Comparison of ENCODE assay signal across 8 cellular contexts in the genomic region with DNA sequence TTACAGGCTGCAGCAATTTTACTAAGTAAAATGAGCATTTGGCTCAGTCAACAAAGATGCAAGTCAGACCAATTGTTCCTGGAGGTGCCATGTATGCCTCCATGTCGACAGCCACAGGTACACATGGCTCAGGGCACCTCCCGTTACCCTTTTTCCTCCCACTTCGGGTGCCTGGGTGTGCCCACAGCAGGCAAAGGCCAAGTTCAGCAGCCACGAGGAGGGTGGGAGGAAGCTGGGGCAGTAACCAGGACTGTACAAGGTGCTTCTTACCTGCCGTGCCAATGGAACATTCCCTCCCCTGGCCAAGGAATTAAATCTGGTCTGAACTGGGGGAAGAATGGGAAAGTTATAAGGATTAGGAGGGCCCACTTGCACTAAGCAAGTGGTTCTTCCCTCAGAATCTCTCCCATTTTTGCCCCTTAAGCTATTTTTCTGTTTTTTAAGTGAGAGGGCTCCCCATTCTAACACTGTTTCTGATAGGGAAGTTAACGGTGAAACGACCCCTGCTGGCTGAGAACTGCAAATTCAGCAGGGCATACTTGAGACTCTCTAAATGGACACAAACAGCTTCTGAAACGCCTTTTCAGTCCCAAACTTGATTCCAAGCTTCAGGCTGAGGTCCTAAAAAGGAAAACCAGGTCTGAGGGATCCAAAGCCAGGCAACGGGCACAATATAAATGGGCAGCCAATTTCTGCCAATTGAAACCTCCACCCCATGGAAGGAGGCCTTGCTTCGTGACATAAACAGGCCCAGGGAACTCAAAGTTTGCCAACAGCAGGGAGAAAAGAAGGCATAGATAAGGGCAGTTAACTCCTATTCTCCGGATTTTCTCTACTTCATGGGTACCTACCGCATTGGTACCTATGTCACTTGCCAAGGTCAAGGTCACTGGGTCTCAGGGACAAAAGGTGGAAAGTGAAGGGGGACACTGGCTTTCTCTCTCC. TPM values are rescaled to one million over a fixed set of nuclear protein-coding genes. Genes with fewer than 3 reads are reported as not detected.
A peak's percentile ranks its signal among the peaks of the same experiment; 100 is the strongest.
DNase-seq lines count a peak whose midpoint lies in the region; ATAC-seq, FAIRE-seq and TF ChIP-seq lines count a peak whose summit lies in the region.

No MANE protein-coding gene starts in this region.

- H3K27me3 Mint-ChIP-seq in CD4-positive, alpha-beta memory T cell: no peaks in the 10 kb centered on the region
- peaks cover 7% of the 10 kb centered on the region; the same call in 1 of the 2 replicates for H3K27me3 Mint-ChIP-seq in HFFc6 (ENCODE audit: insufficient read depth)

- H3K4me1 ChIP-seq in CD4-positive, alpha-beta memory T cell (ENCODE audit: insufficient read depth, low read length): peaks cover 44% of the 10 kb centered on the region

- intact Hi-C loops in CD4-positive, alpha-beta memory T cell (cut with micrococcal nuclease): loop anchor here (1.0 kb wide), 6 partner anchors 21 to 377 kb away; no protein-coding TSS in a partner anchor

- H3K27ac ChIP-seq in CD4-positive, alpha-beta memory T cell (ENCODE audit: low read depth, low read length): peak overlapping the region; percentile 66

- peak overlapping the region; percentile 60 to 82 (median 77) for H3K4me3 Mint-ChIP-seq in CD4-positive, alpha-beta memory T cell
- no peak overlapping the region for H3K4me3 Mint-ChIP-seq in HFFc6

- peak; percentile 92 for TF ChIP-seq CTCF in HFFc6 (IDR thresholded peaks at IDR 0.05)

- H3K9me3 Mint-ChIP-seq in CD4-positive, alpha-beta memory T cell: peaks cover 2 to 11% (median 5%) of the 10 kb centered on the region in 8 donors
- no peaks in the 10 kb centered on the region for H3K9me3 Mint-ChIP-seq in HFFc6

- POLR2A ChIA-PET in CD4-positive, alpha-beta memory T cell (lab: Charles Lee; ENCODE audit: partially characterized antibody): interaction anchor here (0.7 to 4.9 kb wide), 25 partner anchors 8 to 758 kb away, joined by 3 to 100 read pairs (median 7); a partner anchor contains a TSS

- DNase-seq in CD4-positive, alpha-beta memory T cell: peak; percentile 72 to 75 (median 74)
- DNase-seq in HFFc6 (peak; percentile 54), RCC 7860 (ENCODE audit: low spot score) (peak; percentile 13), foreskin melanocyte (peak; percentile 50), pulmonary artery endothelial cell (ENCODE audit: low read depth, low spot score) (peak; percentile 19)
- DNase-seq in activated T-helper 1 cell treated with anti-CD3 and anti-CD28 coated beads, Interleukin-2, amount 50 U/mL, for 16 hours (ENCODE audit: low read depth in 1 of 2, low spot score in 1 of 2): peak; percentile 19 to 44

- ATAC-seq in GM18519 (IDR thresholded peaks at IDR 0.05; ENCODE audit: low FRiP score, unreplicated experiment) (no peak), HG03565 (IDR thresholded peaks at IDR 0.05; ENCODE audit: unreplicated experiment) (no peak)

- no peaks in the 10 kb centered on the region for H3K36me3 ChIP-seq in CD4-positive, alpha-beta memory T cell (ENCODE audit: insufficient read depth, low read length)

- H3K27me3 ChIP-seq in CD4-positive, alpha-beta memory T cell (ENCODE audit: insufficient read depth, low read length): no peaks in the 10 kb centered on the region

- no peak for FAIRE-seq in RCC 7860 (lab: Jason Lieb, UNC)

- CTCF ChIA-PET in CD4-positive, alpha-beta memory T cell (lab: Charles Lee; ENCODE audit: partially characterized antibody): interaction anchor here (0.8 to 9.7 kb wide), 43 partner anchors 9 to 383 kb away, joined by 3 to 234 read pairs (median 6); a partner anchor contains a TSS

- H3K27ac Mint-ChIP-seq in CD4-positive, alpha-beta memory T cell: peak overlapping the region; percentile 87 to 97 (median 96)
- H3K27ac Mint-ChIP-seq in HFFc6: no peak overlapping the region

- peaks cover 9 to 11% of the 10 kb centered on the region in 2 donors for H3K36me3 Mint-ChIP-seq in CD4-positive, alpha-beta memory T cell
- H3K36me3 Mint-ChIP-seq in HFFc6 (ENCODE audit: low read depth): no peaks in the 10 kb centered on the region

- H3K4me1 Mint-ChIP-seq in CD4-positive, alpha-beta memory T cell: peaks cover 47 to 59% (median 49%) of the 10 kb centered on the region in 4 donors
- H3K4me1 Mint-ChIP-seq in HFFc6 (ENCODE audit: low read depth): peaks cover 9% of the 10 kb centered on the region

- no peaks in the 10 kb centered on the region for H3K9me3 ChIP-seq in CD4-positive, alpha-beta memory T cell (ENCODE audit: control insufficient read depth in 1 of 2, low read length in 2 of 2)

- peak overlapping the region; percentile 4 to 29 for H3K4me3 ChIP-seq in CD4-positive, alpha-beta memory T cell (ENCODE audit: low read length in 2 of 2)

RNA-seq across cellular contexts. Expression of a gene that starts 24.8 kb away (rescaled TPM):
- 1 to 10 TPM; 7.2 to 8.6 TPM for total RNA-seq in CD4-positive, alpha-beta memory T cell
- polyA plus RNA-seq in CD4-positive, alpha-beta memory T cell: 1 to 10 TPM; 4.3 to 7.5 TPM
- not detected for total RNA-seq in HFFc6 (2021; fragmentation: NEBNext Ultra II Directional; extraction: Animal tissue kit (Norgen Biotek cat#: 25700))
- not detected in 2 replicates for total RNA-seq in pulmonary artery endothelial cell

RNA-seq across cellular contexts. Expression of a gene that starts 38.6 kb away (rescaled TPM):
- 100 to 1,000 TPM; 294 to 297 TPM for total RNA-seq in CD4-positive, alpha-beta memory T cell
- 100 to 1,000 TPM; 241 to 288 TPM for polyA plus RNA-seq in CD4-positive, alpha-beta memory T cell
- 1 to 10 TPM; 1.1 to 1.9 (median 1.5) TPM for total RNA-seq in HFFc6 (2021; fragmentation: NEBNext Ultra II Directional; extraction: Animal tissue kit (Norgen Biotek cat#: 25700))
- total RNA-seq in pulmonary artery endothelial cell: 0.42 and 0.79 TPM in 2 replicates

RNA-seq across cellular contexts. Expression of a gene that starts 52.6 kb away (rescaled TPM):
- 10 to 100 TPM; 31.0 to 35.9 TPM for total RNA-seq in CD4-positive, alpha-beta memory T cell
- polyA plus RNA-seq in CD4-positive, alpha-beta memory T cell: 1,000 to 10,000 TPM in 1 of 2 donors, 100 to 1,000 TPM in 1; 145 to 1,121 TPM
- not detected for total RNA-seq in HFFc6 (2021; fragmentation: NEBNext Ultra II Directional; extraction: Animal tissue kit (Norgen Biotek cat#: 25700))
- total RNA-seq in pulmonary artery endothelial cell: 0.14 and 0.20 TPM in 2 replicates

Comparison
In these comparisons a context has a peak if more than half of its experiments do, and no peak if none do; other contexts are left out.
1. DNase-seq: peak in every context shown above with its lines; median percentile 74 in CD4-positive, alpha-beta memory T cell; 54 in HFFc6; 50 in foreskin melanocyte; 32 in activated T-helper 1 cell treated with anti-CD3 and anti-CD28 coated beads, Interleukin-2, amount 50 U/mL, for 16 hours; 19 in pulmonary artery endothelial cell; 13 in RCC 7860.
2. RNA of a gene that starts 38.6 kb away (total RNA-seq): 294 to 297 TPM in CD4-positive, alpha-beta memory T cell; 1.1 to 1.9 TPM in HFFc6 and 0.42 to 0.79 TPM in pulmonary artery endothelial cell; every median in the first group is over 100 times any median in the second.
3. RNA of a gene that starts 52.6 kb away (total RNA-seq): 31.0 to 35.9 TPM in CD4-positive, alpha-beta memory T cell; 0.14 to 0.20 TPM in pulmonary artery endothelial cell and not detected in HFFc6; every median in the first group is over 10 times any median in the second.